Comparison of ENCODE assay signal across 16 cellular contexts in the genomic region with DNA sequence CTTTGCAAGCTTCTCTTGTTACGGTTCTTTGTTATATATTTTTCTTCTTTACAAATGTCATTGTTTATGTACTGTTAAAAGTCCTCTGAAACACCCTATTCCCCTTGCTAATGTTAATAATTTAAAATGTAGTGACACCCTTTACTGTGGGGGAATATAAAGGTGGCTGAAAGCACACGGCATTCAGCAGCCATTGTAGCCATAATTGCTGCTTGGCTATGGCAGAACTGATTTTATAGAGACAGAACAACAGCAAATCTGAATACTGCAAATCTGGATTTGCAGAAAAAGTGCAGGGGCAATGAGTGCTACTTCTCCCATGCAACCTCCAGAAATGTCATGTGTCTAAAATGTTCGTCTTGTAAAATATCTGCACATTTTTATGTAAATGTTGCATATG.
"Had no signal": no experiment of that assay in that cellular context is flagged by ENCODE, and none has a peak within 500 bp of the region (broad histone marks: within the 10 kb centered on the region; RNA-seq: fewer than 3 reads in every experiment).

No MANE protein-coding gene starts in this region.

- ATAC-seq: left cardiac atrium, lower lobe of right lung, pancreas, sciatic nerve had no signal

- H3K27ac Mint-ChIP-seq: activated T-helper 1 cell treated with anti-CD3 and anti-CD28 coated beads, Interleukin-12 subunit alpha, Interleukin-12 subunit beta, Interleukin-2, Interleukin-4 antibody, amounts not matched to agents 30 ng/mL and 10 ng/mL and 1 ng/mL, durations not matched to agents 14 hours and 24 hours and 36 hours; stimulated activated naive CD8-positive, alpha-beta T cell treated with anti-CD3 and anti-CD28 coated beads, Interleukin-15, Interleukin-2, amounts not matched to agents 100 ng/mL and 50 ng/mL, for 24 hours had no signal

- H3K27me3 ChIP-seq: pancreas, spleen, testis had no signal

- H3K27me3 Mint-ChIP-seq: stimulated activated naive CD8-positive, alpha-beta T cell treated with anti-CD3 and anti-CD28 coated beads, Interleukin-15, Interleukin-2, amounts not matched to agents 100 ng/mL and 50 ng/mL, for 24 hours had no signal

- H3K9me3 ChIP-seq: lower lobe of right lung, pancreas, spleen, testis had no signal

- DNase-seq: activated CD4-positive, alpha-beta T cell treated with anti-CD3 and anti-CD28 coated beads, Interleukin-2, amount 50 U/mL, for 1 hour; activated CD8-positive, alpha-beta memory T cell treated with anti-CD3 and anti-CD28 coated beads for 24 hours; anterior cingulate cortex; cortex of kidney; effector CD8-positive, alpha-beta T cell; foreskin fibroblast; immature natural killer cell; left cardiac atrium; lower lobe of right lung; pancreas; spleen; testis had no signal

- H3K36me3 ChIP-seq: lower lobe of right lung, pancreas, spleen had no signal

- H3K27ac ChIP-seq: lower lobe of right lung, pancreas had no signal

- H3K9me3 Mint-ChIP-seq: activated T-helper 1 cell treated with anti-CD3 and anti-CD28 coated beads, Interleukin-12 subunit alpha, Interleukin-12 subunit beta, Interleukin-2, Interleukin-4 antibody, amounts not matched to agents 30 ng/mL and 10 ng/mL and 1 ng/mL, durations not matched to agents 14 hours and 24 hours and 36 hours; immature natural killer cell; mesothelial cell of epicardium; stimulated activated naive CD8-positive, alpha-beta T cell treated with anti-CD3 and anti-CD28 coated beads, Interleukin-15, Interleukin-2, amounts not matched to agents 100 ng/mL and 50 ng/mL, for 24 hours had no signal

- H3K4me3 ChIP-seq: lower lobe of right lung, pancreas, spleen, testis had no signal

- H3K4me3 Mint-ChIP-seq: activated T-helper 1 cell treated with anti-CD3 and anti-CD28 coated beads, Interleukin-12 subunit alpha, Interleukin-12 subunit beta, Interleukin-2, Interleukin-4 antibody, amounts not matched to agents 30 ng/mL and 10 ng/mL and 1 ng/mL, durations not matched to agents 14 hours and 24 hours and 36 hours; immature natural killer cell; stimulated activated naive CD8-positive, alpha-beta T cell treated with anti-CD3 and anti-CD28 coated beads, Interleukin-15, Interleukin-2, amounts not matched to agents 100 ng/mL and 50 ng/mL, for 24 hours had no signal

- H3K36me3 Mint-ChIP-seq: immature natural killer cell, mesothelial cell of epicardium had no signal
